In genomic region chr19:8831373-8831772, GRCh38 we compare ENCODE assay signal across 8 cellular contexts. TPM values are rescaled to one million over a fixed set of nuclear protein-coding genes. Genes with fewer than 3 reads are reported as not detected.
A peak's percentile ranks its signal among the peaks of the same experiment; 100 is the strongest.
DNase-seq lines count a peak whose midpoint lies in the region; ATAC-seq, FAIRE-seq and TF ChIP-seq lines count a peak whose summit lies in the region.

No MANE protein-coding gene starts in this region.

- peaks cover 2% of the 10 kb centered on the region for H3K4me1 ChIP-seq in NT2/D1 (ENCODE audit: insufficient read depth, insufficient read length)
- H3K4me1 ChIP-seq in endodermal cell (ENCODE audit: control insufficient read depth, insufficient read depth, low read length), result no peaks in the 10 kb centered on the region
- H3K4me1 ChIP-seq in pancreas, result peaks cover 0 to 5% (median 0%) of the 10 kb centered on the region in 3 donors

- no peaks in the 10 kb centered on the region for H3K4me1 Mint-ChIP-seq in Calu3 (ENCODE audit: low read depth, unreplicated experiment)
- H3K4me1 Mint-ChIP-seq in endodermal cell, result no peaks in the 10 kb centered on the region

- ATAC-seq in pancreas, result no peak

- CTCF ChIA-PET in Calu3 (lab: Charles Lee), result no interaction called here

- no peak for FAIRE-seq in pancreas (lab: Jason Lieb, UNC)

- H3K9me3 ChIP-seq in NT2/D1 (ENCODE audit: insufficient read depth, low read length) (no peaks in the 10 kb centered on the region), endodermal cell (ENCODE audit: control insufficient read depth, low read length) (peaks cover 52% of the 10 kb centered on the region), pancreas (no peaks in the 10 kb centered on the region)

- BruUV-seq in Calu3 (replicated peaks; lab: Mats Ljungman, UMichigan), result no TSS peak

- H3K36me3 ChIP-seq in NT2/D1 (ENCODE audit: insufficient read depth, insufficient read length, low read length) (peaks cover 24% of the 10 kb centered on the region), endodermal cell (ENCODE audit: control insufficient read depth, insufficient read depth, low read length) (peaks cover 3% of the 10 kb centered on the region), pancreas (no peaks in the 10 kb centered on the region)

- no peaks in the 10 kb centered on the region for H3K27me3 Mint-ChIP-seq in Calu3 (ENCODE audit: unreplicated experiment)
- peaks cover 1% of the 10 kb centered on the region for H3K27me3 Mint-ChIP-seq in endodermal cell (ENCODE audit: insufficient read depth)

- intact Hi-C loops in Calu3 (cut with micrococcal nuclease; ENCODE audit: unreplicated experiment) (loop anchor here (10.0 kb wide), 1 partner anchor 177 kb away; no protein-coding TSS in a partner anchor), pancreas (cut with DNase I) (no loop called here)

- H3K9me3 Mint-ChIP-seq in Calu3 (ENCODE audit: low read depth, unreplicated experiment) (no peaks in the 10 kb centered on the region), endodermal cell (peaks cover 81% of the 10 kb centered on the region)

- no peak for DNase-seq in Calu3
- no peak for DNase-seq in NT2/D1 (ENCODE audit: low read depth, low spot score)
- DNase-seq in endodermal cell, result no peak
- DNase-seq in pancreas, result no peak
- DNase-seq in NCI-H2029 (lab: John Stamatoyannopoulos, UW), result no peak
- no peak for DNase-seq in DMS53 (lab: John Stamatoyannopoulos, UW)
- DNase-seq in NCI-H2081 (lab: John Stamatoyannopoulos, UW), result no peak
- no peak for DNase-seq in NCI-H2171 (lab: John Stamatoyannopoulos, UW)

- H3K9ac ChIP-seq in NT2/D1 (ENCODE audit: insufficient read length, low read depth) (peak overlapping the region; percentile 91), endodermal cell (ENCODE audit: extremely low read depth, low read length, poor library complexity, severe bottlenecking) (no peak overlapping the region)

- TF ChIP-seq CTCF in Calu3 (IDR thresholded peaks at IDR 0.05; ENCODE audit: unreplicated experiment) (no peak), endodermal cell (conservative IDR thresholded peaks at IDR 0.05) (no peak), pancreas (IDR thresholded peaks at IDR 0.05) (no peak)

- H3K27me3 ChIP-seq in NT2/D1 (ENCODE audit: insufficient read depth, insufficient read length) (no peaks in the 10 kb centered on the region), endodermal cell (ENCODE audit: control insufficient read depth, insufficient read depth, low read length, poor library complexity, severe bottlenecking) (no peaks in the 10 kb centered on the region), pancreas (no peaks in the 10 kb centered on the region)

- H3K27ac ChIP-seq in endodermal cell (ENCODE audit: low read depth, low read length) (no peak overlapping the region), pancreas (peak overlapping the region in 2 of 4 donors; percentile 89)

- H3K4me3 ChIP-seq in NT2/D1 (ENCODE audit: insufficient read length, low read depth) (peak overlapping the region; percentile 90), endodermal cell (ENCODE audit: low read length) (peak overlapping the region; percentile 77), pancreas (peak overlapping the region; percentile 76 to 86 (median 79))

- H3K4me3 Mint-ChIP-seq in Calu3 (ENCODE audit: low read depth, unreplicated experiment) (peak overlapping the region; percentile 80), endodermal cell (peak overlapping the region; percentile 62)

- WGBS in endodermal cell (ENCODE audit: insufficient coverage in 1 of 2, insufficient read length in 1 of 2), 2 experiments, result 82 to 90% methylated on average over 3 to 6 of the region's 6 CpGs
- 41 to 43% methylated on average over 6 of the region's 6 CpGs for WGBS in pancreas, 2 donors

- H3K36me3 Mint-ChIP-seq in Calu3 (ENCODE audit: insufficient read depth, unreplicated experiment), result peaks cover 23% of the 10 kb centered on the region
- peaks cover 31% of the 10 kb centered on the region for H3K36me3 Mint-ChIP-seq in endodermal cell (ENCODE audit: low read depth)

- H3K27ac Mint-ChIP-seq in Calu3 (ENCODE audit: unreplicated experiment) (no peak overlapping the region), endodermal cell (no peak overlapping the region)

RNA-seq across cellular contexts. Expression of gene ZNF558, which starts 0.7 kb away (rescaled TPM):
- 12.3 and 13.2 TPM in 2 replicates for total RNA-seq in Calu3 (2022)
- total RNA-seq in endodermal cell, result 10 to 100 TPM in 1 of 2 donors, 1 to 10 TPM in 1; 8.1 to 18.9 TPM
- polyA plus RNA-seq in endodermal cell (2013, experiment 1 of 2), result 23.9 TPM
- 19.5 TPM for polyA plus RNA-seq in endodermal cell (2013, experiment 2 of 2)
- total RNA-seq in pancreas, result 10 to 100 TPM in 5 of 6 donors, 1 to 10 TPM in 1; 8.7 to 26.3 (median 12.3) TPM
- polyA plus RNA-seq in pancreas, result 10 to 100 TPM; 11.1 to 18.9 TPM

RNA-seq across cellular contexts. Expression of gene MBD3L1, which starts 0.8 kb away (rescaled TPM):
- total RNA-seq in Calu3 (2022), result not detected in 2 replicates
- total RNA-seq in endodermal cell, result not detected
- not detected for polyA plus RNA-seq in endodermal cell (2013, experiment 1 of 2)
- polyA plus RNA-seq in endodermal cell (2013, experiment 2 of 2), result not detected
- under 1 TPM in 3 of 6 donors, not detected in 3; 0.22 to 0.25 (median 0.23) TPM for total RNA-seq in pancreas
- polyA plus RNA-seq in pancreas, result 1 to 10 TPM in 1 of 2 donors, under 1 TPM in 1; 0.96 to 1.8 TPM
